In genomic region chr1:2279210-2279639, GRCh38 we compare ENCODE assay signal across 1 cellular context.
TF ChIP-seq lines count a peak whose summit lies in the region.

No MANE protein-coding gene starts in this region.

TF ChIP-seq in GM23338, 12 proteins besides CTCF, POLR2A, EP300 and RAD21 (continued from another document):
- TF ChIP-seq, protein P1, sequence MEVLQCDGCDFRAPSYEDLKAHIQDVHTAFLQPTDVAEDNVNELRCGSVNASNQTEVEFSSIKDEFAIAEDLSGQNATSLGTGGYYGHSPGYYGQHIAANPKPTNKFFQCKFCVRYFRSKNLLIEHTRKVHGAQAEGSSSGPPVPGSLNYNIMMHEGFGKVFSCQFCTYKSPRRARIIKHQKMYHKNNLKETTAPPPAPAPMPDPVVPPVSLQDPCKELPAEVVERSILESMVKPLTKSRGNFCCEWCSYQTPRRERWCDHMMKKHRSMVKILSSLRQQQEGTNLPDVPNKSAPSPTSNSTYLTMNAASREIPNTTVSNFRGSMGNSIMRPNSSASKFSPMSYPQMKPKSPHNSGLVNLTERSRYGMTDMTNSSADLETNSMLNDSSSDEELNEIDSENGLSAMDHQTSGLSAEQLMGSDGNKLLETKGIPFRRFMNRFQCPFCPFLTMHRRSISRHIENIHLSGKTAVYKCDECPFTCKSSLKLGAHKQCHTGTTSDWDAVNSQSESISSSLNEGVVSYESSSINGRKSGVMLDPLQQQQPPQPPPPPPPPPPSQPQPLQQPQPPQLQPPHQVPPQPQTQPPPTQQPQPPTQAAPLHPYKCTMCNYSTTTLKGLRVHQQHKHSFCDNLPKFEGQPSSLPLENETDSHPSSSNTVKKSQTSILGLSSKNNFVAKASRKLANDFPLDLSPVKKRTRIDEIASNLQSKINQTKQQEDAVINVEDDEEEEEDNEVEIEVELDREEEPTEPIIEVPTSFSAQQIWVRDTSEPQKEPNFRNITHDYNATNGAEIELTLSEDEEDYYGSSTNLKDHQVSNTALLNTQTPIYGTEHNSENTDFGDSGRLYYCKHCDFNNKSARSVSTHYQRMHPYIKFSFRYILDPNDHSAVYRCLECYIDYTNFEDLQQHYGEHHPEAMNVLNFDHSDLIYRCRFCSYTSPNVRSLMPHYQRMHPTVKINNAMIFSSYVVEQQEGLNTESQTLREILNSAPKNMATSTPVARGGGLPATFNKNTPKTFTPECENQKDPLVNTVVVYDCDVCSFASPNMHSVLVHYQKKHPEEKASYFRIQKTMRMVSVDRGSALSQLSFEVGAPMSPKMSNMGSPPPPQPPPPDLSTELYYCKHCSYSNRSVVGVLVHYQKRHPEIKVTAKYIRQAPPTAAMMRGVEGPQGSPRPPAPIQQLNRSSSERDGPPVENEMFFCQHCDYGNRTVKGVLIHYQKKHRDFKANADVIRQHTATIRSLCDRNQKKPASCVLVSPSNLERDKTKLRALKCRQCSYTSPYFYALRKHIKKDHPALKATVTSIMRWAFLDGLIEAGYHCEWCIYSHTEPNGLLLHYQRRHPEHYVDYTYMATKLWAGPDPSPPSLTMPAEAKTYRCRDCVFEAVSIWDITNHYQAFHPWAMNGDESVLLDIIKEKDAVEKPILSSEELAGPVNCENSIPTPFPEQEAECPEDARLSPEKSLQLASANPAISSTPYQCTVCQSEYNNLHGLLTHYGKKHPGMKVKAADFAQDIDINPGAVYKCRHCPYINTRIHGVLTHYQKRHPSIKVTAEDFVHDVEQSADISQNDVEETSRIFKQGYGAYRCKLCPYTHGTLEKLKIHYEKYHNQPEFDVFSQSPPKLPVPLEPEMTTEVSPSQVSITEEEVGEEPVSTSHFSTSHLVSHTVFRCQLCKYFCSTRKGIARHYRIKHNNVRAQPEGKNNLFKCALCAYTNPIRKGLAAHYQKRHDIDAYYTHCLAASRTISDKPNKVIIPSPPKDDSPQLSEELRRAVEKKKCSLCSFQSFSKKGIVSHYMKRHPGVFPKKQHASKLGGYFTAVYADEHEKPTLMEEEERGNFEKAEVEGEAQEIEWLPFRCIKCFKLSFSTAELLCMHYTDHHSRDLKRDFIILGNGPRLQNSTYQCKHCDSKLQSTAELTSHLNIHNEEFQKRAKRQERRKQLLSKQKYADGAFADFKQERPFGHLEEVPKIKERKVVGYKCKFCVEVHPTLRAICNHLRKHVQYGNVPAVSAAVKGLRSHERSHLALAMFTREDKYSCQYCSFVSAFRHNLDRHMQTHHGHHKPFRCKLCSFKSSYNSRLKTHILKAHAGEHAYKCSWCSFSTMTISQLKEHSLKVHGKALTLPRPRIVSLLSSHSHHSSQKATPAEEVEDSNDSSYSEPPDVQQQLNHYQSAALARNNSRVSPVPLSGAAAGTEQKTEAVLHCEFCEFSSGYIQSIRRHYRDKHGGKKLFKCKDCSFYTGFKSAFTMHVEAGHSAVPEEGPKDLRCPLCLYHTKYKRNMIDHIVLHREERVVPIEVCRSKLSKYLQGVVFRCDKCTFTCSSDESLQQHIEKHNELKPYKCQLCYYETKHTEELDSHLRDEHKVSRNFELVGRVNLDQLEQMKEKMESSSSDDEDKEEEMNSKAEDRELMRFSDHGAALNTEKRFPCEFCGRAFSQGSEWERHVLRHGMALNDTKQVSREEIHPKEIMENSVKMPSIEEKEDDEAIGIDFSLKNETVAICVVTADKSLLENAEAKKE (CRISPR knock-in tag; IDR thresholded peaks at IDR 0.05): no peak
- no peak for TF ChIP-seq ZNF331 (CRISPR knock-in tag; IDR thresholded peaks at IDR 0.05; ENCODE audit: low read depth)
